ENCODE assay signal across 8 cellular contexts in the genomic region with DNA sequence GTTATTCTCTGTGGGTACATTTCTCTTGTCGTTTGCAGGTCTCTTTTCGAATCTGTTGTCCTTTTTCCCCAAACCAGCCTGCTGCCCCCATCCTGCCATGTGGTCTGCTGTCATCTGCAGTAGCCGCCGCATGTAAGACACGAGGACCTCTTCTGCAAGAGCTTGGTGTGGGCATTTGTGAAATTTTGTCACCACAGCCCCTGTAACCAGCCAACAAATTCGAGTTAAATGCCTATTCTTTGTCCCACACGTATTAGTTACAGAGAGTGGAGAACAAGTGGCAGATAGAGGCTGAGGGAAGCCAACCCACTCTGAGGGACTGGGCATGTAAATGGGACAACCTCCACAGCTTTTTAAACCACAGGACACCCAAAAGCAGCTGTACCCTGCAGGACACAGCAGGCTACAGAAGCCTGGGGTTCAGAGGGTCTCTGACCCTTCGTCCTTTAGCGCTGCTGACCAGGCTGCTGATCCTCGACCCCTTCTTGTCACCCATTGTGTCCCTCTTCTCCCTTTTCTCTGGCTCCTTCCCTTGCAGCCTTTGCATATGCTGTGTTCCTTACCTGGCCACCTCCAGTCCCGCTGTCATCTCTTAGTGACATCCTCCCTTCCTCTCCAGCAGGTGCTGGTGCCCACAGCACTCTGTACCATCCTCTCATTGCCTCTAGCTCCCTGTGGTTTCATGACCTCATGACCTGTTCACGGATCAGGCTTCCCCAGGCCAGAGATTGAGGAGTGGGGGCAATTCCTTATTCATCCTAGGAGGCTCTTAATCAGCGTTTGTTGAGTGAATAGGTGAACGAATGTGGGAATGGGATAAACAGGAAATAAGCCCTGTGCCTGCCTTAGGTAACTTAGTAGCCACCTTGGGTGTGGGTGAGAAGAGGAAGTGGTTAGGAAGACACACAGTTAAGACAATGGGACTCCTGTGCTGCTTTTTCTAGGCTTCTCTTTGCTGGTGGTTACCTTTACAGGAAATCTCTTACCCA. TPM values are rescaled to one million over a fixed set of nuclear protein-coding genes. Genes with fewer than 3 reads are reported as not detected.
A peak's percentile ranks its signal among the peaks of the same experiment; 100 is the strongest.
DNase-seq lines count a peak whose midpoint lies in the region; ATAC-seq and TF ChIP-seq lines count a peak whose summit lies in the region.

No MANE protein-coding gene starts in this region.

- intact Hi-C loops in activated CD4-positive, alpha-beta memory T cell treated with anti-CD3 and anti-CD28 coated beads for 36 hours (cut with micrococcal nuclease), result loop anchor here (1.0 to 10.0 kb wide), 9 partner anchors 20 to 888 kb away; partner anchors contain the start of gene DYNC1I2
- intact Hi-C loops in head of caudate nucleus (cut with DNase I), result no loop called here

- no peak overlapping the region for H2AK5ac ChIP-seq in trophoblast cell (ENCODE audit: low read length)

- in situ Hi-C loops in GM13977 (cut with MboI; ENCODE audit: low pct_unique_long_range_greater_than_20kb, low sequenced_read_pairs, unreplicated experiment), result loop anchor here (25.0 kb wide), 3 partner anchors 300 to 875 kb away; no protein-coding TSS in a partner anchor

- H3K79me2 ChIP-seq in trophoblast cell (ENCODE audit: control insufficient read depth, insufficient read depth, low read length, poor library complexity), result no peaks in the 10 kb centered on the region

- no peak overlapping the region for H3K18ac ChIP-seq in trophoblast cell (ENCODE audit: low read length)

- peak overlapping the region; percentile 13 for H3K4me3 Mint-ChIP-seq in activated CD4-positive, alpha-beta memory T cell treated with anti-CD3 and anti-CD28 coated beads for 36 hours
- peak overlapping the region; percentile 6 to 84 (median 68) for H3K4me3 Mint-ChIP-seq in naive B cell

- H3K36me3 Mint-ChIP-seq in activated CD4-positive, alpha-beta memory T cell treated with anti-CD3 and anti-CD28 coated beads for 36 hours, result no peaks in the 10 kb centered on the region
- H3K36me3 Mint-ChIP-seq in naive B cell, result no peaks in the 10 kb centered on the region

- TF ChIP-seq CTCF in GM13977 (IDR thresholded peaks at IDR 0.05; ENCODE audit: extremely low read depth, insufficient read depth, missing control alignments), result no peak

- H3K4me1 Mint-ChIP-seq in activated CD4-positive, alpha-beta memory T cell treated with anti-CD3 and anti-CD28 coated beads for 36 hours (ENCODE audit: low read depth), result peaks cover 85% of the 10 kb centered on the region
- peaks cover 39 to 47% (median 47%) of the 10 kb centered on the region in 3 donors for H3K4me1 Mint-ChIP-seq in naive B cell

- no peak overlapping the region for H3K9ac ChIP-seq in trophoblast cell (ENCODE audit: low read length)

- no peaks in the 10 kb centered on the region for H3K79me1 ChIP-seq in trophoblast cell (ENCODE audit: low read length)

- H3K14ac ChIP-seq in trophoblast cell (ENCODE audit: low read length), result no peak overlapping the region

- H3K27ac ChIP-seq in trophoblast cell (ENCODE audit: low read depth, low read length), result no peak overlapping the region

- no peak overlapping the region for H4K91ac ChIP-seq in trophoblast cell (ENCODE audit: low read depth, low read length)

- DNase-seq in Jurkat, Clone E6-1 (ENCODE audit: low read depth, low spot score), result peak; percentile 97
- DNase-seq in activated CD4-positive, alpha-beta memory T cell treated with anti-CD3 and anti-CD28 coated beads for 36 hours, result peak; percentile 46
- DNase-seq in naive B cell, result peak; percentile 33
- no peak for DNase-seq in GM13977 (ENCODE audit: low spot score)
- no peak for DNase-seq in NCI-H1694 treated with DMSO at 0.1 percent for 48 hours (lab: John Stamatoyannopoulos, UW)
- DNase-seq in trophoblast cell, result no peak
- DNase-seq in head of caudate nucleus, result no peak

- CTCF ChIA-PET in activated CD4-positive, alpha-beta memory T cell treated with anti-CD3 and anti-CD28 coated beads for 36 hours (lab: Charles Lee), result interaction anchor here (0.6 to 14.7 kb wide), 55 partner anchors 10 to 1621 kb away, joined by 3 to 235 read pairs (median 5); partner anchors contain the start of gene ITGA6

- H3K4me2 ChIP-seq in trophoblast cell (ENCODE audit: low read length), result no peak overlapping the region

- no peak overlapping the region for H2AFZ ChIP-seq in trophoblast cell (ENCODE audit: insufficient read depth, low read length, poor library complexity)

- POLR2A ChIA-PET in activated CD4-positive, alpha-beta memory T cell treated with anti-CD3 and anti-CD28 coated beads for 36 hours (lab: Charles Lee), result interaction anchor here (1.1 to 2.2 kb wide), 3 partner anchors 21 to 38 kb away, joined by 3 to 5 read pairs (median 3); no protein-coding TSS in a partner anchor

- H3K36me3 ChIP-seq in trophoblast cell (ENCODE audit: control insufficient read depth in 1 of 2, insufficient read depth in 2 of 2, low read length in 2 of 2), result no peaks in the 10 kb centered on the region

- H2BK120ac ChIP-seq in trophoblast cell (ENCODE audit: insufficient read depth, low read length, poor library complexity), result no peak overlapping the region

- no peaks in the 10 kb centered on the region for H3K9me3 ChIP-seq in trophoblast cell (ENCODE audit: insufficient read depth, low read depth, low read length)

- no CpG with 5 or more reads among the region's 14 CpGs for WGBS in trophoblast cell (ENCODE audit: extremely low coverage, insufficient coverage, insufficient read length)

- no peak overlapping the region for H2BK5ac ChIP-seq in trophoblast cell (ENCODE audit: low read depth, low read length, poor library complexity)

- H3K9me3 Mint-ChIP-seq in activated CD4-positive, alpha-beta memory T cell treated with anti-CD3 and anti-CD28 coated beads for 36 hours, result no peaks in the 10 kb centered on the region
- H3K9me3 Mint-ChIP-seq in naive B cell, result no peaks in the 10 kb centered on the region

- H4K12ac ChIP-seq in trophoblast cell (ENCODE audit: low read depth, low read length), result no peak overlapping the region

- no peak overlapping the region for H2BK12ac ChIP-seq in trophoblast cell (ENCODE audit: low read length)

- no peak overlapping the region for H4K8ac ChIP-seq in trophoblast cell (ENCODE audit: low read depth, low read length)

- peaks cover 5 to 11% of the 10 kb centered on the region in 2 experiments for H3K4me1 ChIP-seq in trophoblast cell (ENCODE audit: control insufficient read depth in 1 of 2, insufficient read depth in 2 of 2, low read length in 2 of 2)

- H3K23ac ChIP-seq in trophoblast cell (ENCODE audit: low read length), result no peak overlapping the region

- peak; percentile 67 for ATAC-seq in GM19438 (IDR thresholded peaks at IDR 0.05; ENCODE audit: low read depth, unreplicated experiment)
- peak; percentile 72 to 73 for ATAC-seq in naive B cell (ENCODE audit: low read depth in 2 of 2)

- H3K4ac ChIP-seq in trophoblast cell (ENCODE audit: low read depth, low read length), result no peak overlapping the region

- H3K4me3 ChIP-seq in Jurkat, Clone E6-1 (ENCODE audit: low read length), result peak overlapping the region; percentile 29
- H3K4me3 ChIP-seq in trophoblast cell (ENCODE audit: low read depth, low read length), result no peak overlapping the region

- H3K27me3 Mint-ChIP-seq in activated CD4-positive, alpha-beta memory T cell treated with anti-CD3 and anti-CD28 coated beads for 36 hours, result no peaks in the 10 kb centered on the region
- H3K27me3 Mint-ChIP-seq in naive B cell, result peaks cover 0 to 6% (median 3%) of the 10 kb centered on the region in 3 donors

- no peaks in the 10 kb centered on the region for H3K27me3 ChIP-seq in trophoblast cell (ENCODE audit: insufficient read depth, low read length)

- H3K27ac Mint-ChIP-seq in activated CD4-positive, alpha-beta memory T cell treated with anti-CD3 and anti-CD28 coated beads for 36 hours, result peak overlapping the region; percentile 69
- H3K27ac Mint-ChIP-seq in naive B cell, result peak overlapping the region in 5 of 6 donors; percentile 1 to 68 (median 53)

RNA-seq across cellular contexts. Expression of gene ITGA6, which starts 35.3 kb away (rescaled TPM):
- 6.8 TPM for polyA plus RNA-seq in Jurkat, Clone E6-1 (2012; ENCODE audit: insufficient read depth, insufficient read length)
- 1 to 10 TPM; 8.2 to 8.6 TPM for total RNA-seq in activated CD4-positive, alpha-beta memory T cell treated with anti-CD3 and anti-CD28 coated beads for 36 hours
- polyA plus RNA-seq in naive B cell (ENCODE audit: low read depth in 6 of 6), result under 1 TPM in 5 of 6 donors, not detected in 1; 0.36 to 0.74 (median 0.52) TPM
- 26.5 and 28.2 TPM in 2 replicates for polyA plus RNA-seq in trophoblast cell (2013)

Comparison
In these comparisons a context has a peak if more than half of its experiments do, and no peak if none do; other contexts are left out.
1. DNase-seq: peak in Jurkat, Clone E6-1 (single experiment), activated CD4-positive, alpha-beta memory T cell treated with anti-CD3 and anti-CD28 coated beads for 36 hours (single experiment) and naive B cell (single experiment); none in GM13977 (single experiment), NCI-H1694 treated with DMSO at 0.1 percent for 48 hours (single experiment), trophoblast cell (0 of 2) and head of caudate nucleus (0 of 42).